ENCODE assay signal across 8 cellular contexts in the genomic region with DNA sequence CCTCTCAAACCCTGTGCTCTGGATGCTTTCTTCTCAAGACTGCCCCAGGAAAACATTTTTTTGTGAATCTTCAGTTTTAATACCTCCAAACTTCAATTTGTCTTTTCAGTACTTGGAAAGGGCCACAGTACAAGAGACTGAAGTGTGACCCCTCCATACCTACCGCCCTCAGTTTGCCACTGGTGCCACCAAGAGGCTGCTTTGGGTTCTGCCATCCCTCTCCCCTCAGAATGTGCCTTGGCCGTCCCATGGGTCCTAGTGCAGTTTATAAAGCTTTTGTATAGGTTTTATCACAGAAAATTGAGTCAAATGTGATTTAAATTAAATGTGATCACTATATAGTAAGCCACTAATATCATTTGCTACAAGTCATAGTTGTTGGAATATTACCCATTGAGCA.
DNase-seq lines count a peak whose midpoint lies in the region; ATAC-seq and TF ChIP-seq lines count a peak whose summit lies in the region.

No MANE protein-coding gene starts in this region.

- no peak for TF ChIP-seq POLR2A in body of pancreas (IDR thresholded peaks at IDR 0.05)

- no peaks in the 10 kb centered on the region for H3K9me3 ChIP-seq in body of pancreas

- H3K27me3 ChIP-seq in body of pancreas = no peaks in the 10 kb centered on the region

- H3K4me3 ChIP-seq in body of pancreas = no peak overlapping the region

- intact Hi-C loops in body of pancreas (cut with DNase I) = no loop called here

- DNase-seq in Ammon's horn (ENCODE audit: low spot score) (peak; percentile 86), GM20000 (ENCODE audit: low spot score) (peak; percentile 63), RPMI8226 (peak; percentile 42), body of pancreas (peak; percentile 18 to 36 (median 26)), iPS-NIHi7 (ENCODE audit: extremely low spot score) (peak; percentile 78)
- peak; percentile 52 for DNase-seq in stimulated activated CD4-positive, alpha-beta T cell treated with anti-CD3 and anti-CD28 coated beads, Interleukin-15, amount 100 ng/mL, for 24 hours

- ATAC-seq in body of pancreas (peak; percentile 52), HG03097 (IDR thresholded peaks at IDR 0.05; ENCODE audit: low FRiP score, unreplicated experiment) (no peak), GM19455 (IDR thresholded peaks at IDR 0.05; ENCODE audit: unreplicated experiment) (no peak)

- WGBS in body of pancreas, 2 donors = 37 to 54% methylated on average over 2 of the region's 2 CpGs

- H3K36me3 ChIP-seq in body of pancreas (replicated peaks in 1 of 2; ENCODE audit: insufficient read depth in 1 of 2, low read depth in 2 of 2) = peaks cover 0 to 25% of the 10 kb centered on the region in 2 donors

- H3K27ac ChIP-seq in body of pancreas = no peak overlapping the region

- H3K4me1 ChIP-seq in body of pancreas = no peaks in the 10 kb centered on the region

- TF ChIP-seq CTCF in GM20000 (IDR thresholded peaks at IDR 0.05; ENCODE audit: extremely low read depth, missing control alignments) (peak; percentile 62), body of pancreas (IDR thresholded peaks at IDR 0.05) (peak in 6 of 7 experiments; percentile 16 to 53 (median 44))

Comparison
In these comparisons a context has a peak if more than half of its experiments do, and no peak if none do; other contexts are left out.
1. DNase-seq: peak in every context shown above with its lines; median percentile 86 in Ammon's horn; 78 in iPS-NIHi7; 63 in GM20000; 52 in stimulated activated CD4-positive, alpha-beta T cell treated with anti-CD3 and anti-CD28 coated beads, Interleukin-15, amount 100 ng/mL, for 24 hours; 42 in RPMI8226; 26 in body of pancreas.